10 cellular contexts compared by ENCODE assay signal in genomic region chr15:80609512-80609946, GRCh38.
DNase-seq lines count a peak whose midpoint lies in the region; ATAC-seq, FAIRE-seq and TF ChIP-seq lines count a peak whose summit lies in the region.
"Had no signal": no experiment of that assay in that cellular context is flagged by ENCODE, and none has a peak within 500 bp of the region (broad histone marks: within the 10 kb centered on the region; RNA-seq: fewer than 3 reads in every experiment).

No MANE protein-coding gene starts in this region.

- H3K4me1 Mint-ChIP-seq in nephron, result peaks cover 21% of the 10 kb centered on the region

- no peak for TF ChIP-seq CTCF in HEK293 (tag by site-specific recombination; IDR thresholded peaks at IDR 0.05)
- no peak for TF ChIP-seq CTCF in cardiac fibroblast (IDR thresholded peaks at IDR 0.05; ENCODE audit: low read depth, low read length)
- no peak for TF ChIP-seq CTCF in nephron (IDR thresholded peaks at IDR 0.05; ENCODE audit: unreplicated experiment in 3 of 3)
- TF ChIP-seq CTCF in D721Med (IDR thresholded peaks at IDR 0.05; ENCODE audit: insufficient read depth, missing control alignments), result no peak

- H3K27ac ChIP-seq in HEK293 (ENCODE audit: extremely low read depth, low read depth, low read length), result no peak overlapping the region

- peak overlapping the region in 2 of 3 experiments; percentile 36 to 76 for H3K27ac Mint-ChIP-seq in nephron

- no peak for FAIRE-seq in D721Med (lab: Jason Lieb, UNC)

- H3K9me3 Mint-ChIP-seq in nephron, result no peaks in the 10 kb centered on the region

- H3K4me1 ChIP-seq in HEK293 (ENCODE audit: control insufficient read depth, insufficient read depth, low read length), result no peaks in the 10 kb centered on the region

- no peaks in the 10 kb centered on the region for H3K36me3 ChIP-seq in HEK293 (ENCODE audit: control insufficient read depth in 2 of 2, insufficient read depth in 1 of 2, low read length in 2 of 2)

- H3K4me3 ChIP-seq in HEK293 (ENCODE audit: low read depth, low read length) (no peak overlapping the region), cardiac fibroblast (replicated peaks in 1 of 2; ENCODE audit: low read depth in 2 of 2, low read length in 2 of 2) (no peak overlapping the region)
- H3K4me3 ChIP-seq: skin epidermis had no signal

- POLR2A ChIA-PET in HEK293 (lab: Yijun Ruan, JAX), result interaction anchor here (0.7 kb wide), 1 partner anchor 98 kb away, joined by 3 read pairs; no protein-coding TSS in a partner anchor

- ATAC-seq in HG03442 (IDR thresholded peaks at IDR 0.05; ENCODE audit: unreplicated experiment) (no peak), GM19397 (IDR thresholded peaks at IDR 0.05; ENCODE audit: unreplicated experiment) (no peak)

- peak; percentile 88 to 91 for DNase-seq in NCI-H446 (lab: John Stamatoyannopoulos, UW)
- DNase-seq in cardiac fibroblast (ENCODE audit: low read depth in 2 of 2), result peak; percentile 54 to 70
- no peak for DNase-seq in D721Med (ENCODE audit: insufficient read length, low spot score)
- DNase-seq: amniotic stem cell, kidney glomerular epithelial cell had no signal

- H3K9me3 ChIP-seq in HEK293 (ENCODE audit: control insufficient read depth, insufficient read depth, low read depth, low read length), result no peaks in the 10 kb centered on the region

- no peaks in the 10 kb centered on the region for H3K36me3 Mint-ChIP-seq in nephron (ENCODE audit: low read depth)

- peak overlapping the region in 1 of 3 experiments; percentile 1 for H3K4me3 Mint-ChIP-seq in nephron

- H3K27me3 Mint-ChIP-seq in nephron (ENCODE audit: low read depth), result peaks cover 11% of the 10 kb centered on the region

- CTCF ChIA-PET in HEK293 (lab: Yijun Ruan, JAX), result interaction anchor here (1.4 kb wide), 1 partner anchor 167 kb away, joined by 8 read pairs; no protein-coding TSS in a partner anchor

TF ChIP-seq in HEK293, 187 proteins besides CTCF, POLR2A, EP300 and RAD21:
- TF ChIP-seq GLIS1 (tag by site-specific recombination; IDR thresholded peaks at IDR 0.05), result peak; percentile 10; the same call in 1 of the 2 replicates
- no peak for TF ChIP-seq ZSCAN4 (tag by site-specific recombination; IDR thresholded peaks at IDR 0.05)
- peak; percentile 44; the same call in 1 of the 2 replicates for TF ChIP-seq WT1 (tag by site-specific recombination; IDR thresholded peaks at IDR 0.05)
- TF ChIP-seq SP7 (tag by site-specific recombination; IDR thresholded peaks at IDR 0.05), result peak; percentile 44; the same call in 1 of the 2 replicates
- TF ChIP-seq PRDM4 (tag by site-specific recombination; IDR thresholded peaks at IDR 0.05), result no peak
- TF ChIP-seq MEIS1 (CRISPR knock-in tag; IDR thresholded peaks at IDR 0.05; ENCODE audit: borderline replicate concordance), result 0 out of 2 replicates have a peak, but pooled peaks have one; percentile 37
- peak; percentile 53 for TF ChIP-seq FEZF1 (tag by site-specific recombination; IDR thresholded peaks at IDR 0.05)
